In genomic region chr12:4252595-4252994, GRCh38 we compare ENCODE assay signal across 20 cellular contexts.
"Had no signal": no experiment of that assay in that cellular context is flagged by ENCODE, and none has a peak within 500 bp of the region (broad histone marks: within the 10 kb centered on the region; RNA-seq: fewer than 3 reads in every experiment).

No MANE protein-coding gene starts in this region.

- DNase-seq: activated CD4-positive, alpha-beta T cell treated with anti-CD3 and anti-CD28 coated beads for 1 hour; activated CD4-positive, alpha-beta T cell treated with anti-CD3 and anti-CD28 coated beads, Interleukin-2, amount 50 U/mL, for 1 hour; activated CD8-positive, alpha-beta T cell treated with anti-CD3 and anti-CD28 coated beads, Interleukin-2, amount 10 ng/mL, durations not matched to agents 7 days and 5 days; activated gamma-delta T cell; activated naive CD4-positive, alpha-beta T cell treated with anti-CD3 and anti-CD28 coated beads, Interleukin-2, amount 50 U/mL, for 16 hours; aorta; brain microvascular endothelial cell; central memory CD4-positive, alpha-beta T cell; dermis blood vessel endothelial cell; effector memory CD4-positive, alpha-beta T cell; esophagus squamous epithelium; gastrocnemius medialis; nucleus accumbens; stimulated activated CD4-positive, alpha-beta T cell treated with anti-CD3 and anti-CD28 coated beads, Interleukin-12 subunit alpha, Interleukin-12 subunit beta, amount 100 ng/mL, for 4 hours; stimulated activated CD4-positive, alpha-beta T cell treated with anti-CD3 and anti-CD28 coated beads, Interleukin-4, amount 100 ng/mL, for 4 hours; substantia nigra; T-cell; thyroid gland; upper lobe of right lung; WERI-Rb-1 had no signal

- H3K36me3 ChIP-seq: brain microvascular endothelial cell, esophagus squamous epithelium, gastrocnemius medialis, thyroid gland, upper lobe of right lung, WERI-Rb-1 had no signal

- H3K9me3 ChIP-seq: esophagus squamous epithelium, gastrocnemius medialis, thyroid gland, upper lobe of right lung had no signal

- H3K27me3 ChIP-seq: thyroid gland had no signal

- H3K4me1 ChIP-seq: esophagus squamous epithelium, gastrocnemius medialis, thyroid gland, upper lobe of right lung had no signal

- H3K27ac ChIP-seq: brain microvascular endothelial cell, esophagus squamous epithelium, gastrocnemius medialis, thyroid gland, upper lobe of right lung, WERI-Rb-1 had no signal

- H3K4me3 ChIP-seq: esophagus squamous epithelium, gastrocnemius medialis, thyroid gland, upper lobe of right lung had no signal
